ENCODE assay signal across 1 cellular context in the genomic region with DNA sequence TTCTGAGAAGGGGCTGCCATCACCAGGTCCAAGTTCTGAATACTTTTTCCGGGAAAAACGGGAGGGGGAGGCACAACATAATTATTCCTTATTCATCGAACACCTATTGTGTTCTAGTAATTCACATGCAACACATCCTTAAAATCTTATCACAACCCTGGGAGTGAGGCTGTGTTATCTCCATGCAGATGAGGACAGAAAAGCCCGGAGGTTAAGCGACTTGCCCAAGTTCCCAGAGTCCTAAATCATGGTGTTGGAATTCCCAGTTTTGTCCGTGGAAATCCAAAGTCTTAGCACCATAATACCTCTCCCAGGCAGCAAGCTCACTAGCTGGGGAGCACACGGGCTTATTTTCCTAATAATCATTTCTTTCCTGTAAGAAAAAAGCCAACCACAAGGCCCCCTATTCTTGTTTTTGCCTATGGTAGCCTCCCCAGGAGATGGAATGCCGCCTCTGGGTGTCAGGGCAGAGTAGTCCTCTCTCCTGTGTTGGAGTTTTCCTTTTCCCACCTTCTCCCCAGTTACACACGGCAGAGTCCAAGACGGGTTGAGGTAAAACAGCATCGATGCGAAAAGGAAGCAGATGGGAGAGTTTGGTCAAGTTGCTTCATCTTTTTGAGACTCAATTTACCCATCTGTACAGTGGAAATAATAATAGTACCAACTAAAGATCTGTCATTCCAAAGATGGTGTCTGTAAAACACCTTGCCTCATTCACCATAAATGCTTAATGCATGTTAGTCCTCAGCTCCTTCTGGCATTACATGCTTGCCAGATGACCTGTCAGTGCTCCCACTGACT.
TF ChIP-seq lines count a peak whose summit lies in the region.

No MANE protein-coding gene starts in this region.

TF ChIP-seq in H1, 55 proteins besides CTCF, POLR2A, EP300 and RAD21:
- TF ChIP-seq CTBP2 (IDR thresholded peaks at IDR 0.05; ENCODE audit: borderline replicate concordance, insufficient read depth, insufficient read length, low read length) (no peak), SP2 (IDR thresholded peaks at IDR 0.05; ENCODE audit: low read length) (no peak)
